1 cellular context compared by ENCODE assay signal in the genomic region with DNA sequence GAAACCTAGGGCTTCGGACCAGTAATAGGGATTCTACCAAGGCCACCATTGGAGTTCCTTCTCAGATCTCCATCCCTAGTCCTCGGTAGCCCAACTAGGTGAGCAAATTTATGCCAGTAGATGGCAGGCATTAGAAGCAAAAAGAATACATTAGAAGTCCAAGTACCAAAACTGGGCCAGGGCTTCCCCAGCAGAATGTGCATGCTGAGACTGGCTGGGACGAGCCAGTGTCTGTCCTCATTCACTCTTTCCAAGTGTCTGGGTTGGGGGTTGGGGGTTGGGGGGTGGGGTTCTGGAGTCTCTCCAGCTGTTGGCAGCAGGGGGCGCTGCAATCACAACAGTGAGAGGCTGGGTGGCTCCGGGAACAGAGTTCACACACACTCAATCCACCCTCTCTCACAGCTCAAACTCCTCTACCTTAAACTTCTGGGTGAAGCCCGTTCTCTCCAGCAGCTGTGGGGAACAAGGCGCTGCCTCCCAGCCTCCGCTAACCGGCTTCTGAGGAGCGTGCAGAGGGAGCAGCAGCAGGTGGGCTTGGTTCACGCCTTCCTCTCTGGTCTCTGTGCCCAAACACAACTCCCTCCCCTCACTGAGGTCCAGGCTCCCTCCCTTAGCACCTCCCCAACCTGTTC.
TF ChIP-seq lines count a peak whose summit lies in the region.

No MANE protein-coding gene starts in this region.

TF ChIP-seq in HepG2, 621 proteins besides CTCF, POLR2A, EP300 and RAD21:
- TF ChIP-seq, protein P1, sequence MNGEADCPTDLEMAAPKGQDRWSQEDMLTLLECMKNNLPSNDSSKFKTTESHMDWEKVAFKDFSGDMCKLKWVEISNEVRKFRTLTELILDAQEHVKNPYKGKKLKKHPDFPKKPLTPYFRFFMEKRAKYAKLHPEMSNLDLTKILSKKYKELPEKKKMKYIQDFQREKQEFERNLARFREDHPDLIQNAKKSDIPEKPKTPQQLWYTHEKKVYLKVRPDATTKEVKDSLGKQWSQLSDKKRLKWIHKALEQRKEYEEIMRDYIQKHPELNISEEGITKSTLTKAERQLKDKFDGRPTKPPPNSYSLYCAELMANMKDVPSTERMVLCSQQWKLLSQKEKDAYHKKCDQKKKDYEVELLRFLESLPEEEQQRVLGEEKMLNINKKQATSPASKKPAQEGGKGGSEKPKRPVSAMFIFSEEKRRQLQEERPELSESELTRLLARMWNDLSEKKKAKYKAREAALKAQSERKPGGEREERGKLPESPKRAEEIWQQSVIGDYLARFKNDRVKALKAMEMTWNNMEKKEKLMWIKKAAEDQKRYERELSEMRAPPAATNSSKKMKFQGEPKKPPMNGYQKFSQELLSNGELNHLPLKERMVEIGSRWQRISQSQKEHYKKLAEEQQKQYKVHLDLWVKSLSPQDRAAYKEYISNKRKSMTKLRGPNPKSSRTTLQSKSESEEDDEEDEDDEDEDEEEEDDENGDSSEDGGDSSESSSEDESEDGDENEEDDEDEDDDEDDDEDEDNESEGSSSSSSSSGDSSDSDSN (CRISPR knock-in tag; IDR thresholded peaks at IDR 0.05): 0 out of 2 replicates have a peak, but pooled peaks have one; percentile 14
- TF ChIP-seq ZNF383 (CRISPR knock-in tag; IDR thresholded peaks at IDR 0.05; ENCODE audit: borderline replicate concordance) (no peak), ZNF281 (CRISPR knock-in tag; IDR thresholded peaks at IDR 0.05; ENCODE audit: borderline replicate concordance) (peak; percentile 23; the same call in 1 of the 2 replicates), STAG1 (CRISPR knock-in tag; IDR thresholded peaks at IDR 0.05) (peak; percentile 54), MAZ (IDR thresholded peaks at IDR 0.05; ENCODE audit: borderline replicate concordance, low read depth, low read length) (peak; percentile 37; the same call in 1 of the 2 replicates), MAZ (CRISPR knock-in tag; IDR thresholded peaks at IDR 0.05; ENCODE audit: low read depth) (no peak), IKZF5 (CRISPR knock-in tag; IDR thresholded peaks at IDR 0.05) (no peak), ZNF687 (CRISPR knock-in tag; IDR thresholded peaks at IDR 0.05) (0 out of 2 replicates have a peak, but pooled peaks have one; percentile 38)
